In genomic region chr14:49861923-49862673, GRCh38 we compare ENCODE assay signal across 8 cellular contexts. TPM values are rescaled to one million over a fixed set of nuclear protein-coding genes. Genes with fewer than 3 reads are reported as not detected.
A peak's percentile ranks its signal among the peaks of the same experiment; 100 is the strongest.
DNase-seq lines count a peak whose midpoint lies in the region; ATAC-seq and TF ChIP-seq lines count a peak whose summit lies in the region.

No MANE protein-coding gene starts in this region.

- peak overlapping the region; percentile 91 for H3K9ac ChIP-seq in iPS-20b (ENCODE audit: low read depth, low read length)
- H3K9ac ChIP-seq in skeletal muscle satellite cell (ENCODE audit: low read depth, low read length) = peak overlapping the region; percentile 93

- peak overlapping the region; percentile 60 for H3K27ac ChIP-seq in iPS-20b (ENCODE audit: low read length)

- H3K27me3 ChIP-seq in iPS-20b (ENCODE audit: insufficient read depth, low read length) (no peaks in the 10 kb centered on the region), skeletal muscle satellite cell (ENCODE audit: control insufficient read depth, insufficient read depth, low read length) (no peaks in the 10 kb centered on the region)

- TF ChIP-seq CTCF in GM12864 (IDR thresholded peaks at IDR 0.05; ENCODE audit: low read depth, low read length, missing control alignments) (peak; percentile 100), MCF 10A (IDR thresholded peaks at IDR 0.05; ENCODE audit: unreplicated experiment) (peak; percentile 100)

- peak overlapping the region; percentile 70 for H3K4me3 ChIP-seq in GM12864 (ENCODE audit: low read depth, low read length)
- H3K4me3 ChIP-seq in iPS-20b (ENCODE audit: low read length) = peak overlapping the region; percentile 83
- peak overlapping the region; percentile 74 for H3K4me3 ChIP-seq in skeletal muscle satellite cell (ENCODE audit: low read length)

- H3K4me3 Mint-ChIP-seq in MCF 10A (ENCODE audit: unreplicated experiment) = no peak overlapping the region

- H3K36me3 Mint-ChIP-seq in MCF 10A (ENCODE audit: insufficient read depth, unreplicated experiment) = peaks cover 18% of the 10 kb centered on the region

- BruUV-seq in MCF 10A (replicated peaks; lab: Mats Ljungman, UMichigan) = no TSS peak

- H3K9me3 Mint-ChIP-seq in MCF 10A (ENCODE audit: unreplicated experiment) = no peaks in the 10 kb centered on the region

- H3K4me1 Mint-ChIP-seq in MCF 10A (ENCODE audit: insufficient read depth, unreplicated experiment) = no peaks in the 10 kb centered on the region

- DNase-seq in GM12864 (ENCODE audit: low read depth) = peak; percentile 77
- DNase-seq in NCI-H2107 treated with DMSO at 0.1 percent for 48 hours (lab: John Stamatoyannopoulos, UW; ENCODE audit: unreplicated experiment) = peak; percentile 96
- peak; percentile 85 for DNase-seq in UCSD-AML1 (lab: John Stamatoyannopoulos, UW; ENCODE audit: unreplicated experiment)
- DNase-seq in MCF 10A (ENCODE audit: unreplicated experiment) = peak; percentile 81
- DNase-seq in GM19238 (ENCODE audit: insufficient read length, low spot score) = no peak

- no peak overlapping the region for H3K27ac Mint-ChIP-seq in MCF 10A (ENCODE audit: low read depth, unreplicated experiment)

- no peaks in the 10 kb centered on the region for H3K27me3 Mint-ChIP-seq in MCF 10A (ENCODE audit: insufficient read depth, unreplicated experiment)

- H3K9me3 ChIP-seq in iPS-20b (ENCODE audit: insufficient read depth, low read depth, low read length) = no peaks in the 10 kb centered on the region
- no peaks in the 10 kb centered on the region for H3K9me3 ChIP-seq in skeletal muscle satellite cell (replicated peaks; ENCODE audit: low read length)

- peaks cover 3% of the 10 kb centered on the region; the same call in 1 of the 2 replicates for H3K4me1 ChIP-seq in iPS-20b (ENCODE audit: insufficient read depth, low read length)
- H3K4me1 ChIP-seq in skeletal muscle satellite cell (ENCODE audit: control insufficient read depth, insufficient read depth, low read length) = peaks cover 17% of the 10 kb centered on the region

- peak overlapping the region; percentile 92 for H3K4me2 ChIP-seq in skeletal muscle satellite cell (ENCODE audit: low read length)

- POLR2A ChIA-PET in MCF 10A (lab: Yijun Ruan, JAX) = interaction anchor here (0.6 to 9.1 kb wide), 53 partner anchors 10 to 996 kb away, joined by 3 to 176 read pairs (median 5); partner anchors contain the start of genes ARF6, KLHDC2, NEMF and SOS2

- CTCF ChIA-PET in MCF 10A (lab: Yijun Ruan, JAX) = interaction anchor here (0.5 to 13.6 kb wide), 67 partner anchors 10 to 1015 kb away, joined by 3 to 178 read pairs (median 4); partner anchors contain the start of genes ARF6, LRR1, NEMF and SOS2

- intact Hi-C loops in MCF 10A (cut with micrococcal nuclease) = loop anchor here (1.0 to 10.0 kb wide), 4 partner anchors 31 to 673 kb away; partner anchors contain the start of genes ARF6, MAP4K5 and SOS2

- ATAC-seq in HG02973 (IDR thresholded peaks at IDR 0.05; ENCODE audit: unreplicated experiment) = peak; percentile 3

- H3K36me3 ChIP-seq in iPS-20b (ENCODE audit: insufficient read depth, low read depth, low read length) (no peaks in the 10 kb centered on the region), skeletal muscle satellite cell (ENCODE audit: insufficient read depth, low read length) (no peaks in the 10 kb centered on the region)

RNA-seq across cellular contexts. Expression of gene NEMF, which starts 9.5 kb away (rescaled TPM):
- total RNA-seq in MCF 10A (2022) = 55.0 and 57.7 TPM in 2 replicates
- 40.3 and 40.4 TPM in 2 replicates for total RNA-seq in skeletal muscle satellite cell (2012; rRNA removed)

RNA-seq across cellular contexts. Expression of gene ARF6, which starts 30.8 kb away (rescaled TPM):
- 111 and 112 TPM in 2 replicates for total RNA-seq in MCF 10A (2022)
- total RNA-seq in skeletal muscle satellite cell (2012; rRNA removed) = 67.9 and 81.0 TPM in 2 replicates
